13 cellular contexts compared by ENCODE assay signal in genomic region chr15:64754663-64755426, GRCh38. TPM values are rescaled to one million over a fixed set of nuclear protein-coding genes. Genes with fewer than 3 reads are reported as not detected.
DNase-seq lines count a peak whose midpoint lies in the region; ATAC-seq, FAIRE-seq and TF ChIP-seq lines count a peak whose summit lies in the region.
"Had no signal": no experiment of that assay in that cellular context is flagged by ENCODE, and none has a peak within 500 bp of the region (broad histone marks: within the 10 kb centered on the region; RNA-seq: fewer than 3 reads in every experiment).

No MANE protein-coding gene starts in this region.

- H3K4me1 Mint-ChIP-seq in endodermal cell: peaks cover 21% of the 10 kb centered on the region

- no peaks in the 10 kb centered on the region for H3K9me3 Mint-ChIP-seq in endodermal cell

- 91 to 94% methylated on average over 9 to 14 of the region's 14 CpGs for WGBS in endodermal cell (ENCODE audit: insufficient coverage in 1 of 2, insufficient read length in 1 of 2), 2 experiments

- peaks cover 2% of the 10 kb centered on the region for H3K4me1 ChIP-seq in endodermal cell (ENCODE audit: control insufficient read depth, insufficient read depth, low read length)
- H3K4me1 ChIP-seq in stomach smooth muscle (ENCODE audit: control insufficient read depth, insufficient read depth, low read length): peaks cover 71% of the 10 kb centered on the region
- H3K4me1 ChIP-seq: SJCRH30 had no signal

- H3K36me3 Mint-ChIP-seq in endodermal cell (ENCODE audit: low read depth): peaks cover 47% of the 10 kb centered on the region

- DNase-seq in GM19239 (ENCODE audit: insufficient read length, low spot score) (peak; percentile 55), endodermal cell (no peak), NCI-H1105 (lab: John Stamatoyannopoulos, UW) (no peak), DMS114 treated with DMSO at 0.1 percent for 48 hours (lab: John Stamatoyannopoulos, UW; ENCODE audit: unreplicated experiment) (no peak), NCI-H1930 (lab: John Stamatoyannopoulos, UW) (no peak)
- DNase-seq in stimulated activated CD4-positive, alpha-beta T cell treated with anti-CD3 and anti-CD28 coated beads, Interleukin-1b, Interleukin-23, amount 100 ng/mL, for 48 hours: no peak
- DNase-seq: activated naive CD4-positive, alpha-beta T cell; DMS 273 treated with DMSO at 0.1 percent for 48 hours; NCI-H510A; SJCRH30 had no signal

- H3K9me3 ChIP-seq in endodermal cell (ENCODE audit: control insufficient read depth, low read length) (no peaks in the 10 kb centered on the region), stomach smooth muscle (ENCODE audit: control insufficient read depth in 2 of 2, low read length in 2 of 2) (no peaks in the 10 kb centered on the region)
- H3K9me3 ChIP-seq: SJCRH30 had no signal

- H3K27me3 ChIP-seq in endodermal cell (ENCODE audit: control insufficient read depth, insufficient read depth, low read length, poor library complexity, severe bottlenecking) (no peaks in the 10 kb centered on the region), stomach smooth muscle (ENCODE audit: control insufficient read depth in 1 of 2, insufficient read depth in 2 of 2, low read length in 2 of 2) (no peaks in the 10 kb centered on the region)
- H3K27me3 ChIP-seq: SJCRH30 had no signal

- no peak overlapping the region for H3K4me3 Mint-ChIP-seq in endodermal cell

- no peak overlapping the region for H3K27ac ChIP-seq in endodermal cell (ENCODE audit: low read depth, low read length)
- peak overlapping the region; percentile 60 for H3K27ac ChIP-seq in stomach smooth muscle (ENCODE audit: low read length)
- H3K27ac ChIP-seq: SJCRH30 had no signal

- H3K27ac Mint-ChIP-seq in endodermal cell: peak overlapping the region; percentile 48

- FAIRE-seq in GM19239 (lab: Jason Lieb, UNC): peak; percentile 99

- ATAC-seq in HG02973 (IDR thresholded peaks at IDR 0.05; ENCODE audit: unreplicated experiment): peak; percentile 57

- H3K36me3 ChIP-seq in endodermal cell (ENCODE audit: control insufficient read depth, insufficient read depth, low read length) (peaks cover 29% of the 10 kb centered on the region), stomach smooth muscle (ENCODE audit: control insufficient read depth in 2 of 2, insufficient read depth in 2 of 2, low read length in 2 of 2) (peaks cover 0 to 2% of the 10 kb centered on the region in 2 donors)
- H3K36me3 ChIP-seq: SJCRH30 had no signal

- TF ChIP-seq CTCF in endodermal cell (conservative IDR thresholded peaks at IDR 0.05): no peak

- H3K9ac ChIP-seq in endodermal cell (ENCODE audit: extremely low read depth, low read length, poor library complexity, severe bottlenecking) (no peak overlapping the region), stomach smooth muscle (ENCODE audit: low read length in 2 of 2) (peak overlapping the region; percentile 20 to 29)

- no peak overlapping the region for H3K4me3 ChIP-seq in endodermal cell (ENCODE audit: low read length)
- no peak overlapping the region for H3K4me3 ChIP-seq in stomach smooth muscle (ENCODE audit: low read length in 2 of 2)
- H3K4me3 ChIP-seq: lung, SJCRH30 had no signal

- no peaks in the 10 kb centered on the region for H3K27me3 Mint-ChIP-seq in endodermal cell (ENCODE audit: insufficient read depth)

RNA-seq across cellular contexts. Expression of gene RBPMS2, which starts 20.5 kb away (rescaled TPM):
- 100 to 1,000 TPM in 1 of 2 donors, 10 to 100 TPM in 1; 86.0 to 131 TPM for total RNA-seq in endodermal cell
- polyA plus RNA-seq in endodermal cell (2013, experiment 1 of 2): 59.9 TPM
- 49.6 TPM for polyA plus RNA-seq in endodermal cell (2013, experiment 2 of 2)
